Comparison of ENCODE assay signal across 27 cellular contexts in genomic region chr9:130387905-130388304, GRCh38.
"Had no signal": no experiment of that assay in that cellular context is flagged by ENCODE, and none has a peak within 500 bp of the region (broad histone marks: within the 10 kb centered on the region; RNA-seq: fewer than 3 reads in every experiment).

No MANE protein-coding gene starts in this region.

- H3K27me3 ChIP-seq: esophagus muscularis mucosa, right atrium auricular region, tibial nerve, upper lobe of left lung had no signal

- H3K4me1 ChIP-seq: esophagus muscularis mucosa, foreskin keratinocyte, heart right ventricle, lower lobe of right lung, parathyroid adenoma, prostate gland, right atrium auricular region, spleen, tibial nerve, upper lobe of left lung had no signal

- H3K4me3 ChIP-seq: coronary artery, esophagus muscularis mucosa, heart right ventricle, lower lobe of right lung, prostate gland, right atrium auricular region, skin epidermis, spleen, thoracic aorta, tibial nerve, upper lobe of left lung had no signal

- ATAC-seq: foreskin keratinocyte; heart right ventricle; left colon; left ventricle myocardium superior; lower lobe of right lung; natural killer cell; stimulated activated memory B cell treated with anti-CD40 and anti-IgM and Interleukin-4, amounts not matched to agents 10 μg/mL and 1 μg/mL and 100 μg/mL, for 72 hours; stimulated activated naive CD8-positive, alpha-beta T cell treated with anti-CD3 and anti-CD28 coated beads, Interleukin-15, Interleukin-2, amounts not matched to agents 100 U/mL and 50 U/mL, for 24 hours had no signal

- H3K9me3 ChIP-seq: esophagus muscularis mucosa, heart right ventricle, lower lobe of right lung, prostate gland, right atrium auricular region, spleen, thoracic aorta, tibial nerve, upper lobe of left lung had no signal

- H3K36me3 ChIP-seq: lower lobe of right lung, prostate gland, right atrium auricular region, spleen, thoracic aorta, tibial nerve, upper lobe of left lung had no signal

- H3K27ac ChIP-seq: coronary artery, esophagus muscularis mucosa, foreskin keratinocyte, heart right ventricle, lower lobe of right lung, parathyroid adenoma, prostate gland, right atrium auricular region, skin epidermis, spleen, thoracic aorta, tibial nerve, upper lobe of left lung had no signal

- DNase-seq: dermis blood vessel endothelial cell; effector memory CD4-positive, alpha-beta T cell; foreskin keratinocyte; glutamatergic neuron; heart right ventricle; hippocampal formation; immature natural killer cell; islet precursor cell; kidney glomerular epithelial cell; left colon; left ventricle myocardium superior; lower lobe of right lung; natural killer cell; spleen; stimulated activated CD4-positive, alpha-beta T cell treated with anti-CD3 and anti-CD28 coated beads, Interleukin-4, amount 100 ng/mL, for 4 hours; stimulated activated naive CD8-positive, alpha-beta T cell treated with anti-CD3 and anti-CD28 coated beads, Interleukin-15, Interleukin-2, amounts not matched to agents 100 U/mL and 50 U/mL, for 24 hours; substantia nigra; upper lobe of left lung had no signal
